ENCODE assay signal across 10 cellular contexts in the genomic region with DNA sequence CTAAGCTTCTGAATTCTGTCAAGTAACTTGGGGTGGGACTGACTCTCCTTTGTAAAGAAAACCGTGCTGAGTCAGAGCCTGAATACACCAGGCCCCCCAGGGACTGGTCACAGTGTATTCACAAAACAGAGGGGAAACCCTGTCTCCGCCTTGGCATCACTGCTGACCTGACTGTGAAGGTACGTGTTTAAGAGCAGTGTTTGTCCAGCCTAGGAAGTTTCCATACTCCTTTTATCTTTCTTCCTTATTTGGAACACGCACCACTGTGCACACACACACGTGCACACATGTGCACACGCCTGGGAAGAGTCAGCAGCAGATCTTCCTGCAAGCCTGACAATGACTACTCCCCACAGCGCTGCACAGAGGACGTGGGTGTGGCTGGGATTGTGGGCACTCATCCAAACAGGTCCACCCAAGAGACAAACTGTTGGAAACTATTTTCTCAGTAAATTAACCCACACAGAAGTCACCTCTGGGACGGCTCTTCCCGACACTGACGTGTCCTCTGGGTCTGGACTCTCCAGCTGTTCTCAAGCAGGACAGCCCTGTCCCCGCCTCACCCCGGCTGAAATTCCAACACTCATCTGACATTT.
DNase-seq lines count a peak whose midpoint lies in the region; ATAC-seq and TF ChIP-seq lines count a peak whose summit lies in the region.
"Had no signal": no experiment of that assay in that cellular context is flagged by ENCODE, and none has a peak within 500 bp of the region (broad histone marks: within the 10 kb centered on the region; RNA-seq: fewer than 3 reads in every experiment).

No MANE protein-coding gene starts in this region.

- peaks cover 31% of the 10 kb centered on the region for H3K4me1 Mint-ChIP-seq in activated naive CD4-positive, alpha-beta T cell treated with anti-CD3 and anti-CD28 coated beads for 36 hours (ENCODE audit: low read depth)
- peaks cover 6% of the 10 kb centered on the region for H3K4me1 Mint-ChIP-seq in glutamatergic neuron (ENCODE audit: low read depth, unreplicated experiment)

- intact Hi-C loops in activated naive CD4-positive, alpha-beta T cell treated with anti-CD3 and anti-CD28 coated beads for 36 hours (cut with micrococcal nuclease), result no loop called here

- H3K36me3 Mint-ChIP-seq in activated naive CD4-positive, alpha-beta T cell treated with anti-CD3 and anti-CD28 coated beads for 36 hours (ENCODE audit: low read depth), result peaks cover 12% of the 10 kb centered on the region
- no peaks in the 10 kb centered on the region for H3K36me3 Mint-ChIP-seq in glutamatergic neuron (ENCODE audit: unreplicated experiment)

- H3K4me3 Mint-ChIP-seq in activated naive CD4-positive, alpha-beta T cell treated with anti-CD3 and anti-CD28 coated beads for 36 hours, result no peak overlapping the region
- no peak overlapping the region for H3K4me3 Mint-ChIP-seq in glutamatergic neuron (ENCODE audit: unreplicated experiment)
- H3K4me3 Mint-ChIP-seq: stimulated activated naive CD8-positive, alpha-beta T cell treated with anti-CD3 and anti-CD28 coated beads, Interleukin-15, Interleukin-2, amounts not matched to agents 100 ng/mL and 50 ng/mL, for 24 hours had no signal

- TF ChIP-seq CTCF in omental fat pad (IDR thresholded peaks at IDR 0.05) (no peak), glutamatergic neuron (IDR thresholded peaks at IDR 0.05; ENCODE audit: partially characterized antibody, unreplicated experiment) (no peak)

- ATAC-seq in GM18909 (IDR thresholded peaks at IDR 0.05; ENCODE audit: poor library complexity, unreplicated experiment) (peak; percentile 89), HG03060 (IDR thresholded peaks at IDR 0.05; ENCODE audit: low read depth, unreplicated experiment) (peak; percentile 79), omental fat pad (ENCODE audit: low FRiP score) (peak; percentile 86)

- H3K9me3 Mint-ChIP-seq in activated naive CD4-positive, alpha-beta T cell treated with anti-CD3 and anti-CD28 coated beads for 36 hours, result no peaks in the 10 kb centered on the region
- peaks cover 3% of the 10 kb centered on the region for H3K9me3 Mint-ChIP-seq in glutamatergic neuron (ENCODE audit: unreplicated experiment)
- H3K9me3 Mint-ChIP-seq: stimulated activated naive CD8-positive, alpha-beta T cell treated with anti-CD3 and anti-CD28 coated beads, Interleukin-15, Interleukin-2, amounts not matched to agents 100 ng/mL and 50 ng/mL, for 24 hours had no signal

- CTCF ChIA-PET in activated naive CD4-positive, alpha-beta T cell treated with anti-CD3 and anti-CD28 coated beads for 36 hours (lab: Charles Lee), result interaction anchor here (0.7 to 1.8 kb wide), 3 partner anchors 8 to 86 kb away, joined by 3 to 5 read pairs (median 4); no protein-coding TSS in a partner anchor

- H3K27me3 Mint-ChIP-seq in activated naive CD4-positive, alpha-beta T cell treated with anti-CD3 and anti-CD28 coated beads for 36 hours (ENCODE audit: low read depth), result no peaks in the 10 kb centered on the region
- peaks cover 3% of the 10 kb centered on the region for H3K27me3 Mint-ChIP-seq in glutamatergic neuron (ENCODE audit: unreplicated experiment)
- H3K27me3 Mint-ChIP-seq: stimulated activated naive CD8-positive, alpha-beta T cell treated with anti-CD3 and anti-CD28 coated beads, Interleukin-15, Interleukin-2, amounts not matched to agents 100 ng/mL and 50 ng/mL, for 24 hours had no signal

- no peak overlapping the region for H3K27ac Mint-ChIP-seq in activated naive CD4-positive, alpha-beta T cell treated with anti-CD3 and anti-CD28 coated beads for 36 hours
- H3K27ac Mint-ChIP-seq in glutamatergic neuron (ENCODE audit: unreplicated experiment), result no peak overlapping the region
- H3K27ac Mint-ChIP-seq: stimulated activated naive CD8-positive, alpha-beta T cell treated with anti-CD3 and anti-CD28 coated beads, Interleukin-15, Interleukin-2, amounts not matched to agents 100 ng/mL and 50 ng/mL, for 24 hours had no signal

- H3K27ac ChIP-seq in cingulate gyrus (ENCODE audit: low read depth, low read length), result peak overlapping the region; percentile 10
- H3K27ac ChIP-seq: KMS-11 had no signal

- DNase-seq in omental fat pad (ENCODE audit: low spot score) (no peak), NCI-H1048 (lab: John Stamatoyannopoulos, UW) (no peak), glutamatergic neuron (no peak), SIG-M5 treated with dmso at 0.1 percent for 504 hours (lab: John Stamatoyannopoulos, UW; ENCODE audit: unreplicated experiment) (no peak)
- DNase-seq in activated naive CD4-positive, alpha-beta T cell treated with anti-CD3 and anti-CD28 coated beads for 36 hours, result no peak
